In genomic region chr11:12007769-12008737, GRCh38 we compare ENCODE assay signal across 9 cellular contexts. TPM values are rescaled to one million over a fixed set of nuclear protein-coding genes. Genes with fewer than 3 reads are reported as not detected.
DNase-seq lines count a peak whose midpoint lies in the region; ATAC-seq and FAIRE-seq lines count a peak whose summit lies in the region.
"Had no signal": no experiment of that assay in that cellular context is flagged by ENCODE, and none has a peak within 500 bp of the region (broad histone marks: within the 10 kb centered on the region; RNA-seq: fewer than 3 reads in every experiment).

TSS of gene DKK3 (minus strand) at chr11:12008626. CDS start at chr11:12008582, 44 bp downstream.

- H3K9me3 Mint-ChIP-seq in naive B cell: peaks cover 0 to 5% (median 0%) of the 10 kb centered on the region in 7 donors

- H3K4me3 ChIP-seq in SK-N-MC: peak within 1 kb of the TSS; percentile 79

- peak within 1 kb of the TSS in 7 of 8 donors; percentile 44 to 79 (median 66) for H3K4me3 Mint-ChIP-seq in naive B cell

- peak; percentile 58 for DNase-seq in EH (ENCODE audit: low read depth)
- DNase-seq in SK-N-MC (ENCODE audit: low read depth, low spot score): no peak
- DNase-seq in fibroblast of gingiva (ENCODE audit: low read depth): peak; percentile 42
- DNase-seq in naive B cell: no peak
- peak; percentile 50 for DNase-seq in urothelium cell line (ENCODE audit: low spot score)
- no peak for DNase-seq in NCI-H226

- H3K36me3 Mint-ChIP-seq in naive B cell: no peaks in the 10 kb centered on the region

- H3K36me3 ChIP-seq in SK-N-MC (ENCODE audit: insufficient read depth, low read length): no peaks in the 10 kb centered on the region

- peaks cover 4 to 13% (median 4%) of the 10 kb centered on the region in 3 donors for H3K4me1 Mint-ChIP-seq in naive B cell

- H3K27ac ChIP-seq in SK-N-MC: no peak within 1 kb of the TSS
- H3K27ac ChIP-seq: KMS-11 had no signal

- peak within 1 kb of the TSS; percentile 15 for H3K9ac ChIP-seq in SK-N-MC (ENCODE audit: insufficient read length)
- H3K9ac ChIP-seq: KMS-11 had no signal

- no peak within 1 kb of the TSS for H3K27ac Mint-ChIP-seq in naive B cell

- H3K9me3 ChIP-seq in SK-N-MC (ENCODE audit: low read depth, low read length): no peaks in the 10 kb centered on the region

- no peak for FAIRE-seq in urothelium cell line (lab: Jason Lieb, UNC)

- no peak for ATAC-seq in naive B cell (ENCODE audit: low read depth in 2 of 2)
- ATAC-seq in HG03571 (IDR thresholded peaks at IDR 0.05; ENCODE audit: unreplicated experiment): no peak
- no peak for ATAC-seq in HG02588 (IDR thresholded peaks at IDR 0.05; ENCODE audit: unreplicated experiment)

- peaks cover 59 to 90% (median 82%) of the 10 kb centered on the region in 3 donors for H3K27me3 Mint-ChIP-seq in naive B cell

RNA-seq across cellular contexts. Expression of gene DKK3, which starts in this region (rescaled TPM):
- polyA plus RNA-seq in naive B cell (ENCODE audit: low read depth in 6 of 6): not detected

Comparison
In these comparisons a context has a peak if more than half of its experiments do, and no peak if none do; other contexts are left out.
1. DNase-seq: peak in EH (single experiment), fibroblast of gingiva (single experiment) and urothelium cell line (single experiment); none in SK-N-MC (single experiment), naive B cell (single experiment) and NCI-H226 (single experiment).